Comparison of ENCODE assay signal across 13 cellular contexts in the genomic region with DNA sequence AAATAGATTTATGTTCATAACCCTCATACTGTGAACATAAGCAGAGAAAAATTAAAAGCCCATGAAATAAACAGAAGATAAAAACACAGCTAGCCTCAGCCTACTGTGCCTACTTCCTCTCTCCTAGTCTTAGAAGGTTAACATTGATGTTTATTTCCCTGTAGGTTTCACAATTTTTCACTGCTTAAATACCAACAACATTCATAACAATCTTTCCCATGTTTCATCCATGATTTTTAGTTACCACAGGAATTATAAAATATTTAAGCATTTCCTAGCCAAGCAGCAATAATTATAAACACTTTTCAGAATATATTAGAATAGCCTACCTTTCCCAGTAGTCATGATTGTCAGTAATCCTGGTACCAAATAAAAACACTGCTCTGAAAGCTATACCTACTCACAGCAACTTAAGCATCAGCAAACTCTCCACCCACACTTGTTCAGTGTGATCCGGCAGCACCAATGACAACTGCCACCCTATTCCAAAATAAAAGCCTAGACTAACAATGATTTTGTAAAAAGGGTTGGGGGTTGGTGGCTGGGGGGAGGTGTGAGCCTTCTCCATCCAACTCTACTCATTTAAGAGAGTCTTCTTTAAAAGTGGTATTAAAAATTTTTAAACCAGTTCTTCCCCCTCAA. TPM values are rescaled to one million over a fixed set of nuclear protein-coding genes. Genes with fewer than 3 reads are reported as not detected.
DNase-seq lines count a peak whose midpoint lies in the region; ATAC-seq and TF ChIP-seq lines count a peak whose summit lies in the region.
"Had no signal": no experiment of that assay in that cellular context is flagged by ENCODE, and none has a peak within 500 bp of the region (broad histone marks: within the 10 kb centered on the region; RNA-seq: fewer than 3 reads in every experiment).

No MANE protein-coding gene starts in this region.

- H3K27me3 Mint-ChIP-seq in MCF 10A (ENCODE audit: insufficient read depth, unreplicated experiment): no peaks in the 10 kb centered on the region
- no peaks in the 10 kb centered on the region for H3K27me3 Mint-ChIP-seq in naive thymus-derived CD4-positive, alpha-beta T cell

- ATAC-seq in GM21423 (IDR thresholded peaks at IDR 0.05; ENCODE audit: unreplicated experiment): no peak
- no peak for ATAC-seq in naive thymus-derived CD4-positive, alpha-beta T cell
- ATAC-seq in GM21786 (IDR thresholded peaks at IDR 0.05; ENCODE audit: unreplicated experiment): no peak
- ATAC-seq: left colon, Right ventricle myocardium inferior had no signal

- DNase-seq in MCF 10A (ENCODE audit: unreplicated experiment): peak; percentile 21
- no peak for DNase-seq in breast epithelium (ENCODE audit: low spot score in 2 of 2)
- peak; percentile 51 for DNase-seq in NCI-H2227 treated with DMSO at 0.1 percent for 48 hours (lab: John Stamatoyannopoulos, UW)
- peak; percentile 60 for DNase-seq in cerebellum (ENCODE audit: low spot score)
- peak in 1 of 49 donors; percentile 6 for DNase-seq in substantia nigra (lab: John Stamatoyannopoulos, UW)
- no peak for DNase-seq in naive thymus-derived CD4-positive, alpha-beta T cell
- DNase-seq: foreskin keratinocyte; left colon; ovary; stimulated activated CD4-positive, alpha-beta T cell treated with anti-CD3 and anti-CD28 coated beads, Interleukin-1b, Interleukin-23, amount 100 ng/mL, for 48 hours had no signal

- H3K9me3 Mint-ChIP-seq in MCF 10A (ENCODE audit: unreplicated experiment): no peaks in the 10 kb centered on the region
- no peaks in the 10 kb centered on the region for H3K9me3 Mint-ChIP-seq in naive thymus-derived CD4-positive, alpha-beta T cell

- intact Hi-C loops in MCF 10A (cut with micrococcal nuclease) (no loop called here), breast epithelium (cut with DNase I; ENCODE audit: low total_unique reads) (no loop called here)
- intact Hi-C loops in naive thymus-derived CD4-positive, alpha-beta T cell (cut with micrococcal nuclease): no loop called here

- BruUV-seq in MCF 10A (replicated peaks; lab: Mats Ljungman, UMichigan): TSS peak; percentile 36

- TF ChIP-seq CTCF in MCF 10A (IDR thresholded peaks at IDR 0.05; ENCODE audit: unreplicated experiment) (no peak), breast epithelium (IDR thresholded peaks at IDR 0.05) (no peak)

- no peak for TF ChIP-seq POLR2A in breast epithelium (IDR thresholded peaks at IDR 0.05)

- H3K27ac ChIP-seq in breast epithelium (no peak overlapping the region), substantia nigra (ENCODE audit: low read depth, low read length, poor library complexity, severe bottlenecking) (peak overlapping the region; percentile 1)
- H3K27ac ChIP-seq in naive thymus-derived CD4-positive, alpha-beta T cell (ENCODE audit: low read depth, low read length): no peak overlapping the region
- H3K27ac ChIP-seq: foreskin keratinocyte, ovary had no signal

- peaks cover 22% of the 10 kb centered on the region for H3K36me3 Mint-ChIP-seq in MCF 10A (ENCODE audit: insufficient read depth, unreplicated experiment)
- peaks cover 0 to 19% (median 7%) of the 10 kb centered on the region in 5 donors for H3K36me3 Mint-ChIP-seq in naive thymus-derived CD4-positive, alpha-beta T cell

- POLR2A ChIA-PET in MCF 10A (lab: Yijun Ruan, JAX): interaction anchor here (0.6 to 9.4 kb wide), 15 partner anchors 7 to 1154 kb away, joined by 3 to 109 read pairs (median 7); a partner anchor contains a TSS
- POLR2A ChIA-PET in naive thymus-derived CD4-positive, alpha-beta T cell (lab: Charles Lee): no interaction called here

- no peak overlapping the region for H3K27ac Mint-ChIP-seq in MCF 10A (ENCODE audit: low read depth, unreplicated experiment)
- peak overlapping the region in 4 of 9 donors; percentile 45 to 87 (median 66) for H3K27ac Mint-ChIP-seq in naive thymus-derived CD4-positive, alpha-beta T cell

- no peaks in the 10 kb centered on the region for H3K36me3 ChIP-seq in breast epithelium
- H3K36me3 ChIP-seq in naive thymus-derived CD4-positive, alpha-beta T cell (ENCODE audit: control insufficient read depth in 2 of 3, insufficient read depth in 3 of 3, low read length in 3 of 3): no peaks in the 10 kb centered on the region
- H3K36me3 ChIP-seq: ovary had no signal

- H3K4me3 ChIP-seq in breast epithelium: no peak overlapping the region
- H3K4me3 ChIP-seq in naive thymus-derived CD4-positive, alpha-beta T cell (ENCODE audit: low read length): no peak overlapping the region
- H3K4me3 ChIP-seq: ovary had no signal

- peaks cover 28% of the 10 kb centered on the region for H3K4me1 Mint-ChIP-seq in MCF 10A (ENCODE audit: insufficient read depth, unreplicated experiment)
- H3K4me1 Mint-ChIP-seq in naive thymus-derived CD4-positive, alpha-beta T cell: peaks cover 23 to 53% (median 30%) of the 10 kb centered on the region in 7 donors

- CTCF ChIA-PET in MCF 10A (lab: Yijun Ruan, JAX): interaction anchor here (0.6 to 1.6 kb wide), 4 partner anchors 10 to 20 kb away, joined by 3 to 6 read pairs (median 3); no protein-coding TSS in a partner anchor
- CTCF ChIA-PET in naive thymus-derived CD4-positive, alpha-beta T cell (lab: Charles Lee): no interaction called here

- no peak overlapping the region for H3K4me3 Mint-ChIP-seq in MCF 10A (ENCODE audit: unreplicated experiment)
- peak overlapping the region in 5 of 10 donors; percentile 29 to 48 (median 31) for H3K4me3 Mint-ChIP-seq in naive thymus-derived CD4-positive, alpha-beta T cell

- H3K27me3 ChIP-seq in breast epithelium: no peaks in the 10 kb centered on the region
- H3K27me3 ChIP-seq in naive thymus-derived CD4-positive, alpha-beta T cell (ENCODE audit: control insufficient read depth in 2 of 2, insufficient read depth in 2 of 2, low read length in 2 of 2): no peaks in the 10 kb centered on the region
- H3K27me3 ChIP-seq: foreskin keratinocyte, ovary had no signal

- H3K9me3 ChIP-seq in breast epithelium: no peaks in the 10 kb centered on the region
- no peaks in the 10 kb centered on the region for H3K9me3 ChIP-seq in naive thymus-derived CD4-positive, alpha-beta T cell (ENCODE audit: control insufficient read depth in 2 of 3, low read length in 3 of 3)
- H3K9me3 ChIP-seq: ovary had no signal

- H3K4me1 ChIP-seq in breast epithelium: peaks cover 0 to 5% of the 10 kb centered on the region in 2 donors
- H3K4me1 ChIP-seq in naive thymus-derived CD4-positive, alpha-beta T cell (ENCODE audit: control insufficient read depth in 2 of 2, insufficient read depth in 2 of 2, low read length in 2 of 2): peaks cover 2 to 5% of the 10 kb centered on the region in 2 donors

RNA-seq across cellular contexts. Expression of a gene that starts 40.6 kb away (rescaled TPM):
- total RNA-seq in MCF 10A (2022): not detected in 2 replicates
- not detected for total RNA-seq in breast epithelium
- total RNA-seq in cerebellum: under 0.01 TPM
- not detected for total RNA-seq in naive thymus-derived CD4-positive, alpha-beta T cell
- polyA plus RNA-seq in naive thymus-derived CD4-positive, alpha-beta T cell: not detected
- total RNA-seq: foreskin keratinocyte, left colon, ovary had no signal
- polyA plus RNA-seq: foreskin keratinocyte, ovary had no signal

Comparison
In these comparisons a context has a peak if more than half of its experiments do, and no peak if none do; other contexts are left out.
1. DNase-seq: peak in MCF 10A (single experiment), NCI-H2227 treated with DMSO at 0.1 percent for 48 hours (single experiment) and cerebellum (single experiment); none in breast epithelium (0 of 2) and naive thymus-derived CD4-positive, alpha-beta T cell (0 of 9).